ENCODE assay signal across 8 cellular contexts in the genomic region with DNA sequence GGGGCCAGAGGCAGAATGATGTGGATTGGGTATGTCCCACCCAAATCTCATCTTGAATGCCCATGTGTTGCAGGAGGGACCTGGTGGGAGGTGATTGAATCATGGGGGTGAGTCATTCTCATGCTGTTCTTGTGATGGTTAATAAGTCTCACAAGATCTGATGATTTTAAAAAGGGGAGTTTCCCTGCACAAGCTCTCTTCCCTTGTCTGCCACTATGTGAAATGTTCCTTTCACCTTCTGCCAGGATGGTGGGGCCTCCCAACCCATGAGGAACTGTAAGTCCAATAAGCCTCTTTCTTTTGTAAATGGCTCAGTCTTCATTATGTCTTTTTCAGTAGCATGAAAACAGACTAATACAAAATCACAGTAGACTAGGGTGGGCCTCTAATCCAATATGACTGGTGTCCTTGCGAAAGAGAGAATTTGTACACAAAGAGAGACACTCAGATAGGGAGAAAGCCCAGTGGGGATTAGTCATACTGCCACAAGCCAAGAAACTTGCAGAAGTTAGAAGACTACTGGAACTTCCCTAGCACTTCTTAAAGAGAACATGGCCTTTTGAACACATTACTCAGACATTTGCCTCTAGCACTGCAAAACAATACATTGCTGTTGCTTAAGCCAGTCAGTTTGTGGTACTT.
A peak's percentile ranks its signal among the peaks of the same experiment; 100 is the strongest.
DNase-seq lines count a peak whose midpoint lies in the region; ATAC-seq, FAIRE-seq and TF ChIP-seq lines count a peak whose summit lies in the region.

No MANE protein-coding gene starts in this region.

- BruUV-seq in mammary epithelial cell (replicated peaks; lab: Mats Ljungman, UMichigan) = no TSS peak

- no peak overlapping the region for H3K4me3 ChIP-seq in mammary epithelial cell (replicated peaks in 1 of 3; ENCODE audit: insufficient read depth in 1 of 3, low read depth in 2 of 3, low read length in 3 of 3)
- H3K4me3 ChIP-seq in small intestine (ENCODE audit: low read depth in 1 of 2, low read length in 2 of 2) = no peak overlapping the region

- no peak for FAIRE-seq in small intestine (lab: Jason Lieb, UNC)

- intact Hi-C loops in mammary epithelial cell (cut with micrococcal nuclease) = no loop called here

- in situ Hi-C loops in mammary epithelial cell (cut with MboI; ENCODE audit: low sequenced_read_pairs in 2 of 2) = loop anchor here (25.0 kb wide), 2 partner anchors 342 to 792 kb away; no protein-coding TSS in a partner anchor

- peak; percentile 74 for ATAC-seq in GM21360 (IDR thresholded peaks at IDR 0.05; ENCODE audit: unreplicated experiment)
- peak; percentile 76 for ATAC-seq in HG03521 (IDR thresholded peaks at IDR 0.05; ENCODE audit: unreplicated experiment)
- ATAC-seq in stimulated activated naive CD8-positive, alpha-beta T cell treated with anti-CD3 and anti-CD28 coated beads, Interleukin-15, Interleukin-2, amounts not matched to agents 100 U/mL and 50 U/mL, for 24 hours = peak; percentile 93

- DNase-seq in GM04503 (ENCODE audit: low read depth) (peak; percentile 3), mammary epithelial cell (peak; percentile 98), NCI-H446 treated with DMSO at 0.1 percent for 48 hours (lab: John Stamatoyannopoulos, UW) (no peak), small intestine (no peak)
- DNase-seq in stimulated activated naive CD8-positive, alpha-beta T cell treated with anti-CD3 and anti-CD28 coated beads, Interleukin-15, Interleukin-2, amounts not matched to agents 100 U/mL and 50 U/mL, for 24 hours = peak; percentile 44
- DNase-seq in central memory CD4-positive, alpha-beta T cell = no peak

- TF ChIP-seq CTCF in mammary epithelial cell (conservative IDR thresholded peaks at IDR 0.05 in 1 of 2, IDR thresholded peaks at IDR 0.05 in 1 of 2; ENCODE audit: extremely low read depth in 1 of 2, insufficient read depth in 1 of 2, low read depth in 1 of 2, low read length in 2 of 2) = no peak

- peak overlapping the region; percentile 34 for H2AFZ ChIP-seq in mammary epithelial cell (ENCODE audit: low read depth, low read length)

- dilution Hi-C loops in mammary epithelial cell (cut with HindIII; ENCODE audit: low sequenced_read_pairs) = no loop called here

- H3K9ac ChIP-seq in mammary epithelial cell (ENCODE audit: insufficient read depth, low read length) = peak overlapping the region; percentile 28

- H3K27ac ChIP-seq in mammary epithelial cell (ENCODE audit: insufficient read depth, low read depth, low read length) (peak overlapping the region; percentile 76), small intestine (ENCODE audit: low read depth in 1 of 2, low read length in 1 of 2) (no peak overlapping the region)

- H3K4me1 ChIP-seq in mammary epithelial cell (ENCODE audit: insufficient read depth, low read length) (peaks cover 12% of the 10 kb centered on the region), small intestine (ENCODE audit: control insufficient read depth in 2 of 2, insufficient read depth in 1 of 2, low read depth in 1 of 2, low read length in 1 of 2) (no peaks in the 10 kb centered on the region)

- H3K4me2 ChIP-seq in mammary epithelial cell (ENCODE audit: insufficient read depth, low read depth, low read length) = peak overlapping the region; percentile 43

- 0% methylated on average over 1 of the region's 1 CpG for whole genome bisulfite sequencing in mammary epithelial cell (ENCODE audit: low coverage, missing lambda C conversion rate)
- 50 to 85% (median 80%) methylated on average over 1 of the region's 1 CpG for WGBS in small intestine, 3 donors

- no peaks in the 10 kb centered on the region for H4K20me1 ChIP-seq in mammary epithelial cell (ENCODE audit: insufficient read depth, low read length)

- no peaks in the 10 kb centered on the region for H3K79me2 ChIP-seq in mammary epithelial cell (ENCODE audit: insufficient read depth, low read length)

- H3K9me3 ChIP-seq in mammary epithelial cell (replicated peaks; ENCODE audit: insufficient read depth, low read length) (no peaks in the 10 kb centered on the region), small intestine (ENCODE audit: control insufficient read depth, low read depth) (no peaks in the 10 kb centered on the region)

- H3K36me3 ChIP-seq in mammary epithelial cell (ENCODE audit: insufficient read depth, low read length) = no peaks in the 10 kb centered on the region
- no peaks in the 10 kb centered on the region for H3K36me3 ChIP-seq in small intestine (ENCODE audit: control insufficient read depth in 2 of 2, insufficient read depth in 2 of 2, low read length in 2 of 2)

- H3K27me3 ChIP-seq in mammary epithelial cell (ENCODE audit: insufficient read depth, low read length) = no peaks in the 10 kb centered on the region
- H3K27me3 ChIP-seq in small intestine (ENCODE audit: control insufficient read depth in 2 of 2, insufficient read depth in 2 of 2, low read length in 2 of 2) = no peaks in the 10 kb centered on the region

- CTCF ChIA-PET in mammary epithelial cell (lab: Charles Lee; ENCODE audit: low non-redundant PET) = no interaction called here

Comparison
In these comparisons a context has a peak if more than half of its experiments do, and no peak if none do; other contexts are left out.
1. DNase-seq: peak in GM04503 (single experiment), mammary epithelial cell (single experiment) and stimulated activated naive CD8-positive, alpha-beta T cell treated with anti-CD3 and anti-CD28 coated beads, Interleukin-15, Interleukin-2, amounts not matched to agents 100 U/mL and 50 U/mL, for 24 hours (single experiment); none in NCI-H446 treated with DMSO at 0.1 percent for 48 hours (single experiment), small intestine (single experiment) and central memory CD4-positive, alpha-beta T cell (single experiment).
2. Peak in every context shown above with its lines, with median percentiles within 50 percentile points of each other: ATAC-seq.